ENCODE assay signal across 28 cellular contexts in the genomic region with DNA sequence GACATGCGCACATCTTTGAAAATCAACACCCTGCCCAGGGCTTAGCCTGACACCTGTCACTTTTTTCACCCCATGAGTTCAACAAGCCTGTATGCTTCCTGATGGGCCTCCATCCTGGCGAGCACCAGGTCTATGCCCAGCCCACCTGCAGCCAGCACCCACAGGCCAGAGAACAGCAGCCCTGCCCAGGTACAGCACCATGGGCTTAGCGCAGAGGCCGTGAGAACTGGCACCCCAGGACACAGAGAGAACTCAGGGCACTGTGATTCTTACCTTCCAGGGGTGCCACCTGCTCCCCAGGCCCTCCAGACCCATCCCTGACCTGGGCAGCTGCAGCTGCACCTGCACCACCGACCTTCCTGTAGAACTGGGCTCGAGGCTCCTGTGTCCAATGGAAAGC.
"Had no signal": no experiment of that assay in that cellular context is flagged by ENCODE, and none has a peak within 500 bp of the region (broad histone marks: within the 10 kb centered on the region; RNA-seq: fewer than 3 reads in every experiment).

No MANE protein-coding gene starts in this region.

- DNase-seq: activated CD4-positive, alpha-beta memory T cell treated with anti-CD3 and anti-CD28 coated beads, Interleukin-2, amount 10 ng/mL, durations not matched to agents 7 days and 5 days; activated CD4-positive, alpha-beta T cell treated with anti-CD3 and anti-CD28 coated beads for 1 hour; activated CD4-positive, alpha-beta T cell treated with anti-CD3 and anti-CD28 coated beads for 4 hours; activated CD4-positive, alpha-beta T cell treated with anti-CD3 and anti-CD28 coated beads, Interleukin-2, amount 10 ng/mL, durations not matched to agents 7 days and 5 days; activated CD4-positive, alpha-beta T cell treated with anti-CD3 and anti-CD28 coated beads, Interleukin-2, amount 50 U/mL, for 4 hours; activated CD8-positive, alpha-beta memory T cell treated with anti-CD3 and anti-CD28 coated beads, Interleukin-2, amount 50 U/mL, for 48 hours; activated gamma-delta T cell treated with Interleukin-2 at 50 U/mL for 16 hours; activated naive CD4-positive, alpha-beta T cell treated with anti-CD3 and anti-CD28 coated beads, Interleukin-2, amount 50 U/mL, for 16 hours; activated naive CD4-positive, alpha-beta T cell treated with Interleukin-2 at 50 U/mL for 16 hours; activated T-cell treated with anti-CD3 and anti-CD28 coated beads for 4 hours; activated T-cell treated with anti-CD3 and anti-CD28 coated beads, Interleukin-2, amount 50 U/mL, for 24 hours; activated T-cell treated with anti-CD3 and anti-CD28 coated beads, Interleukin-2, amount 50 U/mL, for 72 hours; amniotic stem cell; anterior cingulate cortex; brain microvascular endothelial cell; caudate nucleus; cortex of kidney; dermis blood vessel endothelial cell; effector CD4-positive, alpha-beta T cell; effector memory CD8-positive, alpha-beta T cell; erythroblast; foreskin keratinocyte; gastrocnemius medialis; glutamatergic neuron; heart left ventricle; T-helper 2 cell had no signal

- H3K4me3 ChIP-seq: esophagus muscularis mucosa, gastrocnemius medialis, heart left ventricle had no signal

- H3K27ac ChIP-seq: brain microvascular endothelial cell, esophagus muscularis mucosa, foreskin keratinocyte, gastrocnemius medialis, heart left ventricle had no signal

- H3K4me1 ChIP-seq: esophagus muscularis mucosa, foreskin keratinocyte, gastrocnemius medialis, heart left ventricle had no signal

- ATAC-seq: activated T-cell treated with anti-CD3 and anti-CD28 coated beads, Interleukin-2, amount 50 U/mL, for 72 hours; effector memory CD8-positive, alpha-beta T cell; foreskin keratinocyte; gastrocnemius medialis; heart left ventricle; WTC11 had no signal

- H3K36me3 ChIP-seq: brain microvascular endothelial cell, esophagus muscularis mucosa, gastrocnemius medialis, heart left ventricle had no signal

- H3K9me3 ChIP-seq: esophagus muscularis mucosa, gastrocnemius medialis, heart left ventricle had no signal

- H3K27me3 ChIP-seq: brain microvascular endothelial cell, foreskin keratinocyte had no signal
